In the genomic region with DNA sequence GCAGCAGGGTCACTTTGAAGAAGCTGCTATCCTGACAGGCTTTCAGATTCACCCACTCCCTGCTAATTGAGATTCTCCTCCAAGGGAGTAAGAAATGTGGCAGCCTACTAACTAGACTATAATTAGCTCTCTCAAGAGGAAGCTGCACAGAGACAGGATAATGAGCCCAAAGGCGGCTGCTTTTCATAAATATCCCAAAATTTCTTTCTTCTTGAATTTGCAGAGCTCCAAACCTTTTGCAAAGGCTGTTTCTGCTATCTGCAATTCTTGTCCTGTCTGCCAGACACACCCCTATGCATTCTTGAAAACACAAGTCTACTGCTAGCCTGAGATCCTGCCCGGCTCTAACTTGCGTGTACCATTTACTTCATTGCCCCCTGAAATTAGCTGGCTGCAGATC, we compare ENCODE assay signal across 1 cellular context.
TF ChIP-seq lines count a peak whose summit lies in the region.

No MANE protein-coding gene starts in this region.

TF ChIP-seq in SK-N-SH, 30 proteins besides CTCF, POLR2A, EP300 and RAD21 (continued from another document):
- TF ChIP-seq USF2 (IDR thresholded peaks at IDR 0.05; ENCODE audit: borderline replicate concordance, low read depth, low read length) (no peak), SIN3A (IDR thresholded peaks at IDR 0.05; ENCODE audit: borderline replicate concordance, low read depth, low read length) (no peak), FOXJ3 (CRISPR knock-in tag; IDR thresholded peaks at IDR 0.05) (no peak), JUND (IDR thresholded peaks at IDR 0.05) (no peak), SMC3 (IDR thresholded peaks at IDR 0.05; ENCODE audit: low read depth, low read length) (no peak), NFIC (IDR thresholded peaks at IDR 0.05; ENCODE audit: borderline replicate concordance) (no peak)
- TF ChIP-seq, protein P1, sequence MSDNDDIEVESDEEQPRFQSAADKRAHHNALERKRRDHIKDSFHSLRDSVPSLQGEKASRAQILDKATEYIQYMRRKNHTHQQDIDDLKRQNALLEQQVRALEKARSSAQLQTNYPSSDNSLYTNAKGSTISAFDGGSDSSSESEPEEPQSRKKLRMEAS (IDR thresholded peaks at IDR 0.05; ENCODE audit: low read depth): no peak
